1 cellular context compared by ENCODE assay signal in genomic region chr4:16192631-16193483, GRCh38.
TF ChIP-seq lines count a peak whose summit lies in the region.

No MANE protein-coding gene starts in this region.

TF ChIP-seq in GM23338, 12 proteins besides CTCF, POLR2A, EP300 and RAD21 (continued from another document):
- TF ChIP-seq, protein P1, sequence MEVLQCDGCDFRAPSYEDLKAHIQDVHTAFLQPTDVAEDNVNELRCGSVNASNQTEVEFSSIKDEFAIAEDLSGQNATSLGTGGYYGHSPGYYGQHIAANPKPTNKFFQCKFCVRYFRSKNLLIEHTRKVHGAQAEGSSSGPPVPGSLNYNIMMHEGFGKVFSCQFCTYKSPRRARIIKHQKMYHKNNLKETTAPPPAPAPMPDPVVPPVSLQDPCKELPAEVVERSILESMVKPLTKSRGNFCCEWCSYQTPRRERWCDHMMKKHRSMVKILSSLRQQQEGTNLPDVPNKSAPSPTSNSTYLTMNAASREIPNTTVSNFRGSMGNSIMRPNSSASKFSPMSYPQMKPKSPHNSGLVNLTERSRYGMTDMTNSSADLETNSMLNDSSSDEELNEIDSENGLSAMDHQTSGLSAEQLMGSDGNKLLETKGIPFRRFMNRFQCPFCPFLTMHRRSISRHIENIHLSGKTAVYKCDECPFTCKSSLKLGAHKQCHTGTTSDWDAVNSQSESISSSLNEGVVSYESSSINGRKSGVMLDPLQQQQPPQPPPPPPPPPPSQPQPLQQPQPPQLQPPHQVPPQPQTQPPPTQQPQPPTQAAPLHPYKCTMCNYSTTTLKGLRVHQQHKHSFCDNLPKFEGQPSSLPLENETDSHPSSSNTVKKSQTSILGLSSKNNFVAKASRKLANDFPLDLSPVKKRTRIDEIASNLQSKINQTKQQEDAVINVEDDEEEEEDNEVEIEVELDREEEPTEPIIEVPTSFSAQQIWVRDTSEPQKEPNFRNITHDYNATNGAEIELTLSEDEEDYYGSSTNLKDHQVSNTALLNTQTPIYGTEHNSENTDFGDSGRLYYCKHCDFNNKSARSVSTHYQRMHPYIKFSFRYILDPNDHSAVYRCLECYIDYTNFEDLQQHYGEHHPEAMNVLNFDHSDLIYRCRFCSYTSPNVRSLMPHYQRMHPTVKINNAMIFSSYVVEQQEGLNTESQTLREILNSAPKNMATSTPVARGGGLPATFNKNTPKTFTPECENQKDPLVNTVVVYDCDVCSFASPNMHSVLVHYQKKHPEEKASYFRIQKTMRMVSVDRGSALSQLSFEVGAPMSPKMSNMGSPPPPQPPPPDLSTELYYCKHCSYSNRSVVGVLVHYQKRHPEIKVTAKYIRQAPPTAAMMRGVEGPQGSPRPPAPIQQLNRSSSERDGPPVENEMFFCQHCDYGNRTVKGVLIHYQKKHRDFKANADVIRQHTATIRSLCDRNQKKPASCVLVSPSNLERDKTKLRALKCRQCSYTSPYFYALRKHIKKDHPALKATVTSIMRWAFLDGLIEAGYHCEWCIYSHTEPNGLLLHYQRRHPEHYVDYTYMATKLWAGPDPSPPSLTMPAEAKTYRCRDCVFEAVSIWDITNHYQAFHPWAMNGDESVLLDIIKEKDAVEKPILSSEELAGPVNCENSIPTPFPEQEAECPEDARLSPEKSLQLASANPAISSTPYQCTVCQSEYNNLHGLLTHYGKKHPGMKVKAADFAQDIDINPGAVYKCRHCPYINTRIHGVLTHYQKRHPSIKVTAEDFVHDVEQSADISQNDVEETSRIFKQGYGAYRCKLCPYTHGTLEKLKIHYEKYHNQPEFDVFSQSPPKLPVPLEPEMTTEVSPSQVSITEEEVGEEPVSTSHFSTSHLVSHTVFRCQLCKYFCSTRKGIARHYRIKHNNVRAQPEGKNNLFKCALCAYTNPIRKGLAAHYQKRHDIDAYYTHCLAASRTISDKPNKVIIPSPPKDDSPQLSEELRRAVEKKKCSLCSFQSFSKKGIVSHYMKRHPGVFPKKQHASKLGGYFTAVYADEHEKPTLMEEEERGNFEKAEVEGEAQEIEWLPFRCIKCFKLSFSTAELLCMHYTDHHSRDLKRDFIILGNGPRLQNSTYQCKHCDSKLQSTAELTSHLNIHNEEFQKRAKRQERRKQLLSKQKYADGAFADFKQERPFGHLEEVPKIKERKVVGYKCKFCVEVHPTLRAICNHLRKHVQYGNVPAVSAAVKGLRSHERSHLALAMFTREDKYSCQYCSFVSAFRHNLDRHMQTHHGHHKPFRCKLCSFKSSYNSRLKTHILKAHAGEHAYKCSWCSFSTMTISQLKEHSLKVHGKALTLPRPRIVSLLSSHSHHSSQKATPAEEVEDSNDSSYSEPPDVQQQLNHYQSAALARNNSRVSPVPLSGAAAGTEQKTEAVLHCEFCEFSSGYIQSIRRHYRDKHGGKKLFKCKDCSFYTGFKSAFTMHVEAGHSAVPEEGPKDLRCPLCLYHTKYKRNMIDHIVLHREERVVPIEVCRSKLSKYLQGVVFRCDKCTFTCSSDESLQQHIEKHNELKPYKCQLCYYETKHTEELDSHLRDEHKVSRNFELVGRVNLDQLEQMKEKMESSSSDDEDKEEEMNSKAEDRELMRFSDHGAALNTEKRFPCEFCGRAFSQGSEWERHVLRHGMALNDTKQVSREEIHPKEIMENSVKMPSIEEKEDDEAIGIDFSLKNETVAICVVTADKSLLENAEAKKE (CRISPR knock-in tag; IDR thresholded peaks at IDR 0.05) = no peak
- TF ChIP-seq NANOG (IDR thresholded peaks at IDR 0.05; ENCODE audit: borderline replicate concordance) = no peak
- no peak for TF ChIP-seq POLR2AphosphoS5 (IDR thresholded peaks at IDR 0.05; ENCODE audit: low read depth)
- TF ChIP-seq CREB1 (CRISPR knock-in tag; IDR thresholded peaks at IDR 0.05; ENCODE audit: low read depth) = no peak
- TF ChIP-seq JUNB (IDR thresholded peaks at IDR 0.05; ENCODE audit: unreplicated experiment) = no peak
- TF ChIP-seq REST (IDR thresholded peaks at IDR 0.05; ENCODE audit: unreplicated experiment) = no peak
- TF ChIP-seq EZH2 (IDR thresholded peaks at IDR 0.05; ENCODE audit: low read depth, unreplicated experiment) = no peak
- no peak for TF ChIP-seq ETS1 (IDR thresholded peaks at IDR 0.05)
- no peak for TF ChIP-seq ZNF331 (CRISPR knock-in tag; IDR thresholded peaks at IDR 0.05; ENCODE audit: low read depth)
- TF ChIP-seq STAT1 (IDR thresholded peaks at IDR 0.05; ENCODE audit: unreplicated experiment) = no peak
- TF ChIP-seq EZH2phosphoT487 (IDR thresholded peaks at IDR 0.05; ENCODE audit: unreplicated experiment) = no peak
TF ChIP-seq in GM23338: peak in this region for 0.
